ENCODE assay signal across 18 cellular contexts in the genomic region with DNA sequence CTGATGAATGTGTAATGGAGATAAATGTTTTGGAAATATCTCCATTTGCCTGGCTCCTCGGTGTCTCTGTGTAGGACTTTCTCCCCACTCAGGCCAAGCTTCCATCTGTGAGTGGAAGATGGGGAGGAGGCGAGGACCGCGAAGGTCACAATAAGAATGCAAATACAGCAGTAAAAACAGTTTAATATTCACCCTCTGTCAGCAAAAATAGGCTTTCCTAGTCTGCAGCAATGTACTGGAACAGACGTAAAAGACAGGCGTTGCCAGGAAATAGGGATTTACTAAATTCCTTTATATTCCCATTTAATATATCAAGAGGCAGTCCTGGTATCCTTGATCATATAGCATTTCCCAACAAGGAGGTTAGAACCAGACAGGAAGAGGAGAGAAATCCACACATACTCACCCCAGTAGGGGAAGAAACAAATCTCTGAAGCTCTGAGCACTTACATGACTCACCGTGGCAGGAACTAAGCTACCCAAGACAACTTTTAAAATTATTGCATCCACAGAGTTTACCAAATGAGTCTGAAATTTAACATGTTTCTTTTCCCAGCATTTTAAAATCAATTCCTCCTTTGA.
DNase-seq lines count a peak whose midpoint lies in the region; ATAC-seq, FAIRE-seq and TF ChIP-seq lines count a peak whose summit lies in the region.
"Had no signal": no experiment of that assay in that cellular context is flagged by ENCODE, and none has a peak within 500 bp of the region (broad histone marks: within the 10 kb centered on the region; RNA-seq: fewer than 3 reads in every experiment).

No MANE protein-coding gene starts in this region.

- H3K27me3 ChIP-seq in Peyer's patch = no peaks in the 10 kb centered on the region
- H3K27me3 ChIP-seq: ovary, SJSA1 had no signal

- no peaks in the 10 kb centered on the region for H3K36me3 ChIP-seq in Peyer's patch
- H3K36me3 ChIP-seq: ovary, SJSA1 had no signal

- no peaks in the 10 kb centered on the region for H3K9me3 ChIP-seq in Peyer's patch
- H3K9me3 ChIP-seq: ovary, SJSA1 had no signal

- FAIRE-seq in HTR-8/SVneo (lab: Jason Lieb, UNC) (no peak), endometrium (lab: Jason Lieb, UNC) (peak; percentile 96)

- TF ChIP-seq CTCF in AG04449 (IDR thresholded peaks at IDR 0.05; ENCODE audit: insufficient read depth, low read length, missing control alignments) = no peak
- TF ChIP-seq CTCF in Peyer's patch (IDR thresholded peaks at IDR 0.05) = no peak

- CTCF ChIA-PET in AG04449 (lab: Yijun Ruan, JAX) = interaction anchor here (3.3 kb wide), 1 partner anchor 11 kb away, joined by 15 read pairs; no protein-coding TSS in a partner anchor

- TF ChIP-seq POLR2A in Peyer's patch (IDR thresholded peaks at IDR 0.05) = no peak

- DNase-seq in AG04449 (ENCODE audit: low read depth, low spot score) = peak; percentile 73
- DNase-seq in HTR-8/SVneo (ENCODE audit: insufficient read length, low spot score) = peak; percentile 14
- DNase-seq in myocyte (ENCODE audit: low read depth) = peak; percentile 41
- no peak for DNase-seq in T1000 (lab: John Stamatoyannopoulos, UW)
- no peak for DNase-seq in T-helper 1 cell
- no peak for DNase-seq in Peyer's patch
- DNase-seq: activated CD4-positive, alpha-beta T cell treated with anti-CD3 and anti-CD28 coated beads, Interleukin-2, amount 10 ng/mL, durations not matched to agents 7 days and 5 days; activated naive CD4-positive, alpha-beta T cell; AML-193; GF-D8; NCI-H1930; NCI-H510A treated with DMSO at 0.1 percent for 48 hours; ovary; stimulated activated naive B cell treated with anti-CD40 and anti-IgM and Interleukin-4, amounts not matched to agents 10 μg/mL and 1 μg/mL and 100 μg/mL, for 72 hours had no signal

- H3K4me3 ChIP-seq in AG04449 (ENCODE audit: low read depth, low read length) (no peak overlapping the region), Peyer's patch (no peak overlapping the region)
- H3K4me3 ChIP-seq: ovary, SJSA1 had no signal

- POLR2A ChIA-PET in AG04449 (lab: Yijun Ruan, JAX) = interaction anchor here (0.6 kb wide), 1 partner anchor 41 kb away, joined by 3 read pairs; no protein-coding TSS in a partner anchor

- ATAC-seq in HG02970 (IDR thresholded peaks at IDR 0.05; ENCODE audit: low FRiP score, unreplicated experiment) = no peak
- ATAC-seq: HCT116; stimulated activated naive B cell treated with anti-CD40 and anti-IgM and Interleukin-4, amounts not matched to agents 10 μg/mL and 1 μg/mL and 100 μg/mL, for 72 hours had no signal

- no peak overlapping the region for H3K27ac ChIP-seq in Peyer's patch
- H3K27ac ChIP-seq: ovary, SJSA1 had no signal

- no peaks in the 10 kb centered on the region for H3K4me1 ChIP-seq in Peyer's patch
- H3K4me1 ChIP-seq: SJSA1 had no signal

Comparison
In these comparisons a context has a peak if more than half of its experiments do, and no peak if none do; other contexts are left out.
1. DNase-seq: peak in AG04449 (single experiment), HTR-8/SVneo (single experiment) and myocyte (single experiment); none in T1000 (single experiment), T-helper 1 cell (0 of 5) and Peyer's patch (0 of 3).